ENCODE assay signal across 17 cellular contexts in the genomic region with DNA sequence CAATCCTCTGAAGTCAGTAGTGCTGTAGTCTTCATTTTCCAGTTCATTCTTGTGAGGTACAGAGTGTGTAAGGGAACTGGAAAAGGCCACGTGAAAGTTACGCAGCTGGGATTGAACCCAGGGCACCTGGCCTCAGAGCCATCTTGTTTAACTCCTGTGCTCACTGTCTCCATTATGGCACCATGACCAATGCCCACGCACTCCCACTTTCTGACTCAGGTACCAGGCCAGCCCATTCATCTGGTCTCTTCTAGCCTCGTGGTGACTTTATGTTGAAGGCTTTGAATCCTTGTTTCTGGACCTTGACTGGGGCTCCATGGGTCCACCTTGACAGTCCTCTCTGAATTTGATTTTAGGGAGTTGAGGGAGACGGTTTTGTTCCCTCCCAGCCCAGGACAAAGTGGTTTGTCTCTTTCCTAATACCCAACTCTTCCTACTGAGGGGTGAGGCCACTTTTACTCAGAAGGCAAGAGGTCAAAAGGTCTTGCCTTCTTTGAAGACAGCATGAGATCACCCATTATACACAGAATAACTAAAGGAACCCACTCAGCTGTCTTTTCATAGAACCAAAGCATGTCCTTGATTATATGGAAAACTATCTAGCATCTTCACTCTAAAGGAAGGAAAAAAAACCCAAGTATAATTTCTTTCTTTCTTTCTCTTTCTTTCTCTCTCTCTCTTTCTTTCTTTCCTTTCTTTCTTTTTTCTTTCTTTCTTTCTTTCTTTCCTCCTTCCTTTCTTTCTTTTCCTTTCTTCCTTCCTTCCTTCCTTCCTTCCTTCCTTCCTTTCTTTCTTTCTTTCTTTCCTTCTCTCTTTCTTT. TPM values are rescaled to one million over a fixed set of nuclear protein-coding genes. Genes with fewer than 3 reads are reported as not detected.
DNase-seq lines count a peak whose midpoint lies in the region; ATAC-seq, FAIRE-seq and TF ChIP-seq lines count a peak whose summit lies in the region.
"Had no signal": no experiment of that assay in that cellular context is flagged by ENCODE, and none has a peak within 500 bp of the region (broad histone marks: within the 10 kb centered on the region; RNA-seq: fewer than 3 reads in every experiment).

No MANE protein-coding gene starts in this region.

- POLR2A ChIA-PET in activated CD4-positive, alpha-beta T cell treated with anti-CD3 and anti-CD28 coated beads for 36 hours (lab: Charles Lee) = no interaction called here
- POLR2A ChIA-PET in HEK293 (lab: Yijun Ruan, JAX) = interaction anchor here (0.6 kb wide), 2 partner anchors 14 to 101 kb away, joined by 3 to 5 read pairs; no protein-coding TSS in a partner anchor

- peak; percentile 30 for ATAC-seq in activated CD4-positive, alpha-beta T cell treated with anti-CD3 and anti-CD28 coated beads for 36 hours
- ATAC-seq in stimulated activated effector memory CD8-positive, alpha-beta T cell treated with anti-CD3 and anti-CD28 coated beads, Interleukin-12 subunit alpha, Interleukin-12 subunit beta, amount 100 ng/mL, for 72 hours = peak; percentile 76
- no peak for ATAC-seq in HG02970 (IDR thresholded peaks at IDR 0.05; ENCODE audit: low FRiP score, unreplicated experiment)

- H3K36me3 ChIP-seq in HEK293 (ENCODE audit: control insufficient read depth in 2 of 2, insufficient read depth in 1 of 2, low read length in 2 of 2) (no peaks in the 10 kb centered on the region), bronchial epithelial cell (ENCODE audit: control insufficient read depth, insufficient read depth, low read length) (no peaks in the 10 kb centered on the region)
- H3K36me3 ChIP-seq: BLaER1, MG63 had no signal

- no peaks in the 10 kb centered on the region for H3K9me3 Mint-ChIP-seq in activated CD4-positive, alpha-beta T cell treated with anti-CD3 and anti-CD28 coated beads for 36 hours (ENCODE audit: low read depth)
- no peaks in the 10 kb centered on the region for H3K9me3 Mint-ChIP-seq in stimulated activated effector memory CD8-positive, alpha-beta T cell treated with anti-CD3 and anti-CD28 coated beads, Interleukin-12 subunit alpha, Interleukin-12 subunit beta, amount 100 ng/mL, for 72 hours

- peak; percentile 28 for DNase-seq in activated CD4-positive, alpha-beta T cell treated with anti-CD3 and anti-CD28 coated beads for 36 hours
- DNase-seq in activated CD4-positive, alpha-beta T cell treated with anti-CD3 and anti-CD28 coated beads, Interleukin-2, amount 50 U/mL, for 4 hours = no peak
- no peak for DNase-seq in bronchial epithelial cell (ENCODE audit: low read depth)
- DNase-seq in stimulated activated effector memory CD8-positive, alpha-beta T cell treated with anti-CD3 and anti-CD28 coated beads, Interleukin-12 subunit alpha, Interleukin-12 subunit beta, amount 100 ng/mL, for 72 hours (ENCODE audit: low spot score in 2 of 2) = no peak
- no peak for DNase-seq in NCI-H1417 (lab: John Stamatoyannopoulos, UW)
- DNase-seq: GOT3, MG63, NCI-H1930, NCI-H526 treated with DMSO at 0.1 percent for 48 hours, RPMI8226, SIG-M5 had no signal

- no peak overlapping the region for H3K4me3 Mint-ChIP-seq in activated CD4-positive, alpha-beta T cell treated with anti-CD3 and anti-CD28 coated beads for 36 hours
- H3K4me3 Mint-ChIP-seq in stimulated activated effector memory CD8-positive, alpha-beta T cell treated with anti-CD3 and anti-CD28 coated beads, Interleukin-12 subunit alpha, Interleukin-12 subunit beta, amount 100 ng/mL, for 72 hours = peak overlapping the region; percentile 19

- peaks cover 3% of the 10 kb centered on the region for H3K4me1 Mint-ChIP-seq in activated CD4-positive, alpha-beta T cell treated with anti-CD3 and anti-CD28 coated beads for 36 hours
- H3K4me1 Mint-ChIP-seq in stimulated activated effector memory CD8-positive, alpha-beta T cell treated with anti-CD3 and anti-CD28 coated beads, Interleukin-12 subunit alpha, Interleukin-12 subunit beta, amount 100 ng/mL, for 72 hours = peaks cover 12% of the 10 kb centered on the region

- intact Hi-C loops in activated CD4-positive, alpha-beta T cell treated with anti-CD3 and anti-CD28 coated beads for 36 hours (cut with DNase I, micrococcal nuclease) = no loop called here

- H3K36me3 Mint-ChIP-seq in activated CD4-positive, alpha-beta T cell treated with anti-CD3 and anti-CD28 coated beads for 36 hours (ENCODE audit: low read depth) = no peaks in the 10 kb centered on the region
- H3K36me3 Mint-ChIP-seq in stimulated activated effector memory CD8-positive, alpha-beta T cell treated with anti-CD3 and anti-CD28 coated beads, Interleukin-12 subunit alpha, Interleukin-12 subunit beta, amount 100 ng/mL, for 72 hours = no peaks in the 10 kb centered on the region

- H3K27me3 ChIP-seq in bronchial epithelial cell (ENCODE audit: control insufficient read depth, insufficient read depth, low read length) = no peaks in the 10 kb centered on the region
- H3K27me3 ChIP-seq: BLaER1, MG63 had no signal

- H3K9me3 ChIP-seq in HEK293 (ENCODE audit: control insufficient read depth, insufficient read depth, low read depth, low read length) = no peaks in the 10 kb centered on the region
- H3K9me3 ChIP-seq: BLaER1, MG63 had no signal

- no peak overlapping the region for H3K27ac ChIP-seq in HEK293 (ENCODE audit: extremely low read depth, low read depth, low read length)
- H3K27ac ChIP-seq: BLaER1, KMS-11 had no signal

- CTCF ChIA-PET in activated CD4-positive, alpha-beta T cell treated with anti-CD3 and anti-CD28 coated beads for 36 hours (lab: Charles Lee) = interaction anchor here (3.4 kb wide), 1 partner anchor 56 kb away, joined by 16 read pairs; no protein-coding TSS in a partner anchor
- CTCF ChIA-PET in HEK293 (lab: Yijun Ruan, JAX) = interaction anchor here (1.4 kb wide), 1 partner anchor 57 kb away, joined by 10 read pairs; no protein-coding TSS in a partner anchor

- no peaks in the 10 kb centered on the region for H3K4me1 ChIP-seq in HEK293 (ENCODE audit: control insufficient read depth, insufficient read depth, low read length)
- H3K4me1 ChIP-seq: BLaER1 had no signal

- H3K27ac Mint-ChIP-seq in activated CD4-positive, alpha-beta T cell treated with anti-CD3 and anti-CD28 coated beads for 36 hours = no peak overlapping the region
- peak overlapping the region; percentile 36 for H3K27ac Mint-ChIP-seq in stimulated activated effector memory CD8-positive, alpha-beta T cell treated with anti-CD3 and anti-CD28 coated beads, Interleukin-12 subunit alpha, Interleukin-12 subunit beta, amount 100 ng/mL, for 72 hours

- FAIRE-seq in bronchial epithelial cell (lab: Jason Lieb, UNC) = peak; percentile 18
- FAIRE-seq: A204.1 had no signal

- TF ChIP-seq CTCF in HEK293 (tag by site-specific recombination; IDR thresholded peaks at IDR 0.05) (no peak), bronchial epithelial cell (IDR thresholded peaks at IDR 0.05; ENCODE audit: insufficient read depth, low read length, severe bottlenecking) (no peak)

- H3K4me3 ChIP-seq in HEK293 (ENCODE audit: low read depth, low read length) (no peak overlapping the region), bronchial epithelial cell (ENCODE audit: low read depth, low read length) (no peak overlapping the region)
- H3K4me3 ChIP-seq: BLaER1, MG63 had no signal

- H3K27me3 Mint-ChIP-seq in activated CD4-positive, alpha-beta T cell treated with anti-CD3 and anti-CD28 coated beads for 36 hours = no peaks in the 10 kb centered on the region

TF ChIP-seq in HEK293, 187 proteins besides CTCF, POLR2A, EP300 and RAD21 (continues in another document):
- TF ChIP-seq ZNF266 (tag by site-specific recombination; IDR thresholded peaks at IDR 0.05; ENCODE audit: low read depth) = no peak
- TF ChIP-seq PRDM1 (tag by site-specific recombination; IDR thresholded peaks at IDR 0.05) = peak; percentile 98
- 0 out of 2 replicates have a peak, but pooled peaks have one; percentile 17 for TF ChIP-seq ZNF664 (tag by site-specific recombination; IDR thresholded peaks at IDR 0.05)
- TF ChIP-seq, protein P1, sequence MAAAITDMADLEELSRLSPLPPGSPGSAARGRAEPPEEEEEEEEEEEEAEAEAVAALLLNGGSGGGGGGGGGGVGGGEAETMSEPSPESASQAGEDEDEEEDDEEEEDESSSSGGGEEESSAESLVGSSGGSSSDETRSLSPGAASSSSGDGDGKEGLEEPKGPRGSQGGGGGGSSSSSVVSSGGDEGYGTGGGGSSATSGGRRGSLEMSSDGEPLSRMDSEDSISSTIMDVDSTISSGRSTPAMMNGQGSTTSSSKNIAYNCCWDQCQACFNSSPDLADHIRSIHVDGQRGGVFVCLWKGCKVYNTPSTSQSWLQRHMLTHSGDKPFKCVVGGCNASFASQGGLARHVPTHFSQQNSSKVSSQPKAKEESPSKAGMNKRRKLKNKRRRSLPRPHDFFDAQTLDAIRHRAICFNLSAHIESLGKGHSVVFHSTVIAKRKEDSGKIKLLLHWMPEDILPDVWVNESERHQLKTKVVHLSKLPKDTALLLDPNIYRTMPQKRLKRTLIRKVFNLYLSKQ (tag by site-specific recombination; IDR thresholded peaks at IDR 0.05; ENCODE audit: borderline replicate concordance) = no peak
- TF ChIP-seq, protein P2, sequence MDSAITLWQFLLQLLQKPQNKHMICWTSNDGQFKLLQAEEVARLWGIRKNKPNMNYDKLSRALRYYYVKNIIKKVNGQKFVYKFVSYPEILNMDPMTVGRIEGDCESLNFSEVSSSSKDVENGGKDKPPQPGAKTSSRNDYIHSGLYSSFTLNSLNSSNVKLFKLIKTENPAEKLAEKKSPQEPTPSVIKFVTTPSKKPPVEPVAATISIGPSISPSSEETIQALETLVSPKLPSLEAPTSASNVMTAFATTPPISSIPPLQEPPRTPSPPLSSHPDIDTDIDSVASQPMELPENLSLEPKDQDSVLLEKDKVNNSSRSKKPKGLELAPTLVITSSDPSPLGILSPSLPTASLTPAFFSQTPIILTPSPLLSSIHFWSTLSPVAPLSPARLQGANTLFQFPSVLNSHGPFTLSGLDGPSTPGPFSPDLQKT (IDR thresholded peaks at IDR 0.05; ENCODE audit: borderline replicate concordance, low read depth, low read length) = no peak
- no peak for TF ChIP-seq ZNF138 (tag by site-specific recombination; IDR thresholded peaks at IDR 0.05; ENCODE audit: borderline replicate concordance)
- TF ChIP-seq, protein P3, sequence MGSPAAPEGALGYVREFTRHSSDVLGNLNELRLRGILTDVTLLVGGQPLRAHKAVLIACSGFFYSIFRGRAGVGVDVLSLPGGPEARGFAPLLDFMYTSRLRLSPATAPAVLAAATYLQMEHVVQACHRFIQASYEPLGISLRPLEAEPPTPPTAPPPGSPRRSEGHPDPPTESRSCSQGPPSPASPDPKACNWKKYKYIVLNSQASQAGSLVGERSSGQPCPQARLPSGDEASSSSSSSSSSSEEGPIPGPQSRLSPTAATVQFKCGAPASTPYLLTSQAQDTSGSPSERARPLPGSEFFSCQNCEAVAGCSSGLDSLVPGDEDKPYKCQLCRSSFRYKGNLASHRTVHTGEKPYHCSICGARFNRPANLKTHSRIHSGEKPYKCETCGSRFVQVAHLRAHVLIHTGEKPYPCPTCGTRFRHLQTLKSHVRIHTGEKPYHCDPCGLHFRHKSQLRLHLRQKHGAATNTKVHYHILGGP (tag by site-specific recombination; IDR thresholded peaks at IDR 0.05) = 0 out of 2 replicates have a peak, but pooled peaks have one; percentile 9
- TF ChIP-seq ZBTB17 (tag by site-specific recombination; IDR thresholded peaks at IDR 0.05) = no peak

RNA-seq across cellular contexts. Expression of a gene that starts 50.0 kb away (rescaled TPM):
- under 1 TPM in 1 of 2 experiments, not detected in 1; 0.07 TPM for total RNA-seq in activated CD4-positive, alpha-beta T cell treated with anti-CD3 and anti-CD28 coated beads for 36 hours
- not detected in 2 replicates for total RNA-seq in bronchial epithelial cell
- total RNA-seq: Daoy had no signal
